ENCODE assay signal across 8 cellular contexts in the genomic region with DNA sequence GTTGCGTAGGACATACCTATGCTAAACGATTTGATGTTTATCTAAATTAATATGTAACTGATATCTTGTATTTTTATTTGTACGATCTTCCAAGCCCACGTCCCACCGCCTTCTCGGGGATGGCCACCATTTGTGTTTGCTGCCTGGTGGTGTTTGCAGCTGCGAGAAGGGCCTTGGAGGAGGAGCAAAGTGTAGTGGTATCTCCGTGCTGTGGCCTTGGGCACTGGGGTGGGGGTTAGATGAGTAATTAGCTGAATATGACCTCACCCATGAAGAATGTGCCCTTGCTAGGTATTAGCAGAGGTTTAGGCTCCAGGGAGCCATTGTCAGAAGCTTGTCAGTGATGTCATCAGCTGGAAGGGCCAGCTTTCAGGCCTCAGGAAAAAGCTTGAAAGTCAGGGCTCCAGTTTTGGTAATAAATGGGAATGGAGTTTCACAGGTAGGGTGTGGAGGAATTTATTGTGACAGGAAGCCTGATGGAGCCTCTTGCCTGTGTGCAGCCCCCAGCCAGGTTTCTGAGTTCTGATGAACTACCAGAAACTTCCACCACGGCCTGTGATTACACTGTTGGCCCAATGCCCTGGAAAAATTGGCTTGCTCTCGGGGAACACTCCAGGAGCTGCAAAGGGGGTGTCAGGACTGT. TPM values are rescaled to one million over a fixed set of nuclear protein-coding genes. Genes with fewer than 3 reads are reported as not detected.
A peak's percentile ranks its signal among the peaks of the same experiment; 100 is the strongest.
DNase-seq lines count a peak whose midpoint lies in the region; ATAC-seq and TF ChIP-seq lines count a peak whose summit lies in the region.
"Had no signal": no experiment of that assay in that cellular context is flagged by ENCODE, and none has a peak within 500 bp of the region (broad histone marks: within the 10 kb centered on the region; RNA-seq: fewer than 3 reads in every experiment).

No MANE protein-coding gene starts in this region.

- H3K4me1 Mint-ChIP-seq in MCF 10A (ENCODE audit: insufficient read depth, unreplicated experiment) (peaks cover 56% of the 10 kb centered on the region), T-helper 17 cell (peaks cover 7% of the 10 kb centered on the region)

- DNase-seq in MCF 10A (ENCODE audit: unreplicated experiment) (peak; percentile 97), islet precursor cell (peak; percentile 99), thoracic aorta (ENCODE audit: low spot score) (no peak), T-helper 17 cell (no peak)
- no peak for DNase-seq in effector CD4-positive, alpha-beta T cell

- TF ChIP-seq CTCF in MCF 10A (IDR thresholded peaks at IDR 0.05; ENCODE audit: unreplicated experiment), result no peak
- no peak for TF ChIP-seq CTCF in thoracic aorta (IDR thresholded peaks at IDR 0.05)

- intact Hi-C loops in MCF 10A (cut with micrococcal nuclease), result no loop called here

- ATAC-seq in thoracic aorta (ENCODE audit: insufficient number of reproducible peaks, low FRiP score, low read depth) (no peak), HG03045 (IDR thresholded peaks at IDR 0.05; ENCODE audit: unreplicated experiment) (no peak), T-helper 17 cell (no peak)

- POLR2A ChIA-PET in MCF 10A (lab: Yijun Ruan, JAX), result interaction anchor here (0.6 to 8.2 kb wide), 20 partner anchors 9 to 502 kb away, joined by 3 to 98 read pairs (median 6); partner anchors contain the start of gene FLNB

- no peaks in the 10 kb centered on the region for H3K9me3 ChIP-seq in HUES64 (ENCODE audit: insufficient read depth, low read depth, low read length)
- no peaks in the 10 kb centered on the region for H3K9me3 ChIP-seq in thoracic aorta
- no peaks in the 10 kb centered on the region for H3K9me3 ChIP-seq in T-helper 17 cell (ENCODE audit: control insufficient read depth, low read length, poor library complexity, severe bottlenecking)

- H3K27me3 Mint-ChIP-seq in MCF 10A (ENCODE audit: insufficient read depth, unreplicated experiment) (no peaks in the 10 kb centered on the region), T-helper 17 cell (no peaks in the 10 kb centered on the region)

- no peaks in the 10 kb centered on the region for H3K9me3 Mint-ChIP-seq in MCF 10A (ENCODE audit: unreplicated experiment)

- peaks cover 7% of the 10 kb centered on the region for H3K36me3 Mint-ChIP-seq in MCF 10A (ENCODE audit: insufficient read depth, unreplicated experiment)
- peaks cover 2% of the 10 kb centered on the region for H3K36me3 Mint-ChIP-seq in T-helper 17 cell (ENCODE audit: low read depth)

- peaks cover 45% of the 10 kb centered on the region for H3K4me1 ChIP-seq in HUES64 (ENCODE audit: insufficient read depth, low read length)
- H3K4me1 ChIP-seq in thoracic aorta (ENCODE audit: control insufficient read depth in 1 of 2, low read depth in 2 of 2), result peaks cover 52 to 99% of the 10 kb centered on the region in 2 donors

- H3K27me3 ChIP-seq in HUES64 (ENCODE audit: insufficient read depth, low read length) (no peaks in the 10 kb centered on the region), thoracic aorta (replicated peaks; ENCODE audit: insufficient read depth) (no peaks in the 10 kb centered on the region)

- H3K27ac Mint-ChIP-seq in MCF 10A (ENCODE audit: low read depth, unreplicated experiment) (peak overlapping the region; percentile 95), T-helper 17 cell (no peak overlapping the region)

- TSS peak; percentile 22 for BruUV-seq in MCF 10A (replicated peaks; lab: Mats Ljungman, UMichigan)

- H3K4me3 ChIP-seq in HUES64 (ENCODE audit: low read length) (no peak overlapping the region), thoracic aorta (peak overlapping the region; percentile 24)

- H3K9ac ChIP-seq in HUES64 (ENCODE audit: low read depth, low read length), result peak overlapping the region; percentile 64

- H3K36me3 ChIP-seq in HUES64 (ENCODE audit: insufficient read depth, low read length) (no peaks in the 10 kb centered on the region), thoracic aorta (no peaks in the 10 kb centered on the region)

- 55% methylated on average over 8 of the region's 10 CpGs for WGBS in HUES64

- CTCF ChIA-PET in MCF 10A (lab: Yijun Ruan, JAX), result interaction anchor here (0.6 to 2.6 kb wide), 11 partner anchors 8 to 102 kb away, joined by 3 to 9 read pairs (median 4); no protein-coding TSS in a partner anchor

- H3K4me3 Mint-ChIP-seq in MCF 10A (ENCODE audit: unreplicated experiment) (peak overlapping the region; percentile 58), T-helper 17 cell (no peak overlapping the region)

- H3K27ac ChIP-seq in HUES64 (ENCODE audit: low read depth, low read length), result peak overlapping the region; percentile 96
- H3K27ac ChIP-seq in thoracic aorta, result peak overlapping the region; percentile 69 to 81
- H3K27ac ChIP-seq: HL-60 had no signal

RNA-seq across cellular contexts. Expression of gene FLNB, which starts 41.0 kb away (rescaled TPM):
- polyA plus RNA-seq in HUES64 (2013, experiment 1 of 2), result 33.5 TPM
- polyA plus RNA-seq in HUES64 (2013, experiment 2 of 2), result 39.4 TPM
- 580 and 593 TPM in 2 replicates for total RNA-seq in MCF 10A (2022)
- 100 to 1,000 TPM in 1 of 2 donors, 10 to 100 TPM in 1; 96.9 to 139 TPM for total RNA-seq in thoracic aorta
- total RNA-seq in T-helper 17 cell, result 10 to 100 TPM; 41.1 to 42.5 TPM

Comparison
In these comparisons a context has a peak if more than half of its experiments do, and no peak if none do; other contexts are left out.
1. DNase-seq: peak in MCF 10A (single experiment) and islet precursor cell (single experiment); none in thoracic aorta (single experiment), T-helper 17 cell (0 of 3) and effector CD4-positive, alpha-beta T cell (single experiment).